1 cellular context compared by ENCODE assay signal in genomic region chr1:3606779-3607702, GRCh38.
TF ChIP-seq lines count a peak whose summit lies in the region.

No MANE protein-coding gene starts in this region.

TF ChIP-seq in H1, 55 proteins besides CTCF, POLR2A, EP300 and RAD21:
- TF ChIP-seq GABPA (IDR thresholded peaks at IDR 0.05; ENCODE audit: borderline replicate concordance, insufficient read depth, low read length) (no peak), CBX5 (IDR thresholded peaks at IDR 0.05; ENCODE audit: low read depth, low read length) (no peak), TAF7 (optimal IDR thresholded peaks at IDR 0.05; ENCODE audit: borderline replicate concordance, low read depth, low read length) (no peak), RFX5 (IDR thresholded peaks at IDR 0.05; ENCODE audit: borderline replicate concordance, low read depth, low read length) (no peak), MAFK (IDR thresholded peaks at IDR 0.05; ENCODE audit: low read depth, low read length) (no peak)
